Comparison of ENCODE assay signal across 1 cellular context in the genomic region with DNA sequence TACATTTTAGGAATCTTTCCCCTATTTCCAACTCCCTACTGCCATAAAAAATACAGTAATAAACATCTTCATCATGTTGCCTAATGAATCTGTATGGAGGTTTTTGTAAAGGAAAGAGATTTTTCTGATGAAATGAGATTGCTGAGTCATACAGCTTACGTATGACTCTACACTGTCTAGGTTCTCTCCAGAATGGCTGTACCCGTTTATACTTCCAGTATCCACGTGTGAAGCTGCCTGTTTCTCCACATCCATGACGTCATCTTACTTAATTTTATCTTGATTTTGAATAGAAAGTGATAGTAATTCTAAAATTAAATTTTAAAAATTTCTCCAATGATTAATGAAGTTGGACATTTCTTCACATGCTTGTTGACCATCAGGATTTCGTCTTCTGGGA.
TF ChIP-seq lines count a peak whose summit lies in the region.

No MANE protein-coding gene starts in this region.

TF ChIP-seq in K562, 482 proteins besides CTCF, POLR2A, EP300 and RAD21 (continued from another document and continues in another):
- TF ChIP-seq, protein P1, sequence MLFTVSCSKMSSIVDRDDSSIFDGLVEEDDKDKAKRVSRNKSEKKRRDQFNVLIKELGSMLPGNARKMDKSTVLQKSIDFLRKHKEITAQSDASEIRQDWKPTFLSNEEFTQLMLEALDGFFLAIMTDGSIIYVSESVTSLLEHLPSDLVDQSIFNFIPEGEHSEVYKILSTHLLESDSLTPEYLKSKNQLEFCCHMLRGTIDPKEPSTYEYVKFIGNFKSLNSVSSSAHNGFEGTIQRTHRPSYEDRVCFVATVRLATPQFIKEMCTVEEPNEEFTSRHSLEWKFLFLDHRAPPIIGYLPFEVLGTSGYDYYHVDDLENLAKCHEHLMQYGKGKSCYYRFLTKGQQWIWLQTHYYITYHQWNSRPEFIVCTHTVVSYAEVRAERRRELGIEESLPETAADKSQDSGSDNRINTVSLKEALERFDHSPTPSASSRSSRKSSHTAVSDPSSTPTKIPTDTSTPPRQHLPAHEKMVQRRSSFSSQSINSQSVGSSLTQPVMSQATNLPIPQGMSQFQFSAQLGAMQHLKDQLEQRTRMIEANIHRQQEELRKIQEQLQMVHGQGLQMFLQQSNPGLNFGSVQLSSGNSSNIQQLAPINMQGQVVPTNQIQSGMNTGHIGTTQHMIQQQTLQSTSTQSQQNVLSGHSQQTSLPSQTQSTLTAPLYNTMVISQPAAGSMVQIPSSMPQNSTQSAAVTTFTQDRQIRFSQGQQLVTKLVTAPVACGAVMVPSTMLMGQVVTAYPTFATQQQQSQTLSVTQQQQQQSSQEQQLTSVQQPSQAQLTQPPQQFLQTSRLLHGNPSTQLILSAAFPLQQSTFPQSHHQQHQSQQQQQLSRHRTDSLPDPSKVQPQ (CRISPR knock-in tag; IDR thresholded peaks at IDR 0.05; ENCODE audit: borderline replicate concordance), result no peak
- TF ChIP-seq, protein P2, sequence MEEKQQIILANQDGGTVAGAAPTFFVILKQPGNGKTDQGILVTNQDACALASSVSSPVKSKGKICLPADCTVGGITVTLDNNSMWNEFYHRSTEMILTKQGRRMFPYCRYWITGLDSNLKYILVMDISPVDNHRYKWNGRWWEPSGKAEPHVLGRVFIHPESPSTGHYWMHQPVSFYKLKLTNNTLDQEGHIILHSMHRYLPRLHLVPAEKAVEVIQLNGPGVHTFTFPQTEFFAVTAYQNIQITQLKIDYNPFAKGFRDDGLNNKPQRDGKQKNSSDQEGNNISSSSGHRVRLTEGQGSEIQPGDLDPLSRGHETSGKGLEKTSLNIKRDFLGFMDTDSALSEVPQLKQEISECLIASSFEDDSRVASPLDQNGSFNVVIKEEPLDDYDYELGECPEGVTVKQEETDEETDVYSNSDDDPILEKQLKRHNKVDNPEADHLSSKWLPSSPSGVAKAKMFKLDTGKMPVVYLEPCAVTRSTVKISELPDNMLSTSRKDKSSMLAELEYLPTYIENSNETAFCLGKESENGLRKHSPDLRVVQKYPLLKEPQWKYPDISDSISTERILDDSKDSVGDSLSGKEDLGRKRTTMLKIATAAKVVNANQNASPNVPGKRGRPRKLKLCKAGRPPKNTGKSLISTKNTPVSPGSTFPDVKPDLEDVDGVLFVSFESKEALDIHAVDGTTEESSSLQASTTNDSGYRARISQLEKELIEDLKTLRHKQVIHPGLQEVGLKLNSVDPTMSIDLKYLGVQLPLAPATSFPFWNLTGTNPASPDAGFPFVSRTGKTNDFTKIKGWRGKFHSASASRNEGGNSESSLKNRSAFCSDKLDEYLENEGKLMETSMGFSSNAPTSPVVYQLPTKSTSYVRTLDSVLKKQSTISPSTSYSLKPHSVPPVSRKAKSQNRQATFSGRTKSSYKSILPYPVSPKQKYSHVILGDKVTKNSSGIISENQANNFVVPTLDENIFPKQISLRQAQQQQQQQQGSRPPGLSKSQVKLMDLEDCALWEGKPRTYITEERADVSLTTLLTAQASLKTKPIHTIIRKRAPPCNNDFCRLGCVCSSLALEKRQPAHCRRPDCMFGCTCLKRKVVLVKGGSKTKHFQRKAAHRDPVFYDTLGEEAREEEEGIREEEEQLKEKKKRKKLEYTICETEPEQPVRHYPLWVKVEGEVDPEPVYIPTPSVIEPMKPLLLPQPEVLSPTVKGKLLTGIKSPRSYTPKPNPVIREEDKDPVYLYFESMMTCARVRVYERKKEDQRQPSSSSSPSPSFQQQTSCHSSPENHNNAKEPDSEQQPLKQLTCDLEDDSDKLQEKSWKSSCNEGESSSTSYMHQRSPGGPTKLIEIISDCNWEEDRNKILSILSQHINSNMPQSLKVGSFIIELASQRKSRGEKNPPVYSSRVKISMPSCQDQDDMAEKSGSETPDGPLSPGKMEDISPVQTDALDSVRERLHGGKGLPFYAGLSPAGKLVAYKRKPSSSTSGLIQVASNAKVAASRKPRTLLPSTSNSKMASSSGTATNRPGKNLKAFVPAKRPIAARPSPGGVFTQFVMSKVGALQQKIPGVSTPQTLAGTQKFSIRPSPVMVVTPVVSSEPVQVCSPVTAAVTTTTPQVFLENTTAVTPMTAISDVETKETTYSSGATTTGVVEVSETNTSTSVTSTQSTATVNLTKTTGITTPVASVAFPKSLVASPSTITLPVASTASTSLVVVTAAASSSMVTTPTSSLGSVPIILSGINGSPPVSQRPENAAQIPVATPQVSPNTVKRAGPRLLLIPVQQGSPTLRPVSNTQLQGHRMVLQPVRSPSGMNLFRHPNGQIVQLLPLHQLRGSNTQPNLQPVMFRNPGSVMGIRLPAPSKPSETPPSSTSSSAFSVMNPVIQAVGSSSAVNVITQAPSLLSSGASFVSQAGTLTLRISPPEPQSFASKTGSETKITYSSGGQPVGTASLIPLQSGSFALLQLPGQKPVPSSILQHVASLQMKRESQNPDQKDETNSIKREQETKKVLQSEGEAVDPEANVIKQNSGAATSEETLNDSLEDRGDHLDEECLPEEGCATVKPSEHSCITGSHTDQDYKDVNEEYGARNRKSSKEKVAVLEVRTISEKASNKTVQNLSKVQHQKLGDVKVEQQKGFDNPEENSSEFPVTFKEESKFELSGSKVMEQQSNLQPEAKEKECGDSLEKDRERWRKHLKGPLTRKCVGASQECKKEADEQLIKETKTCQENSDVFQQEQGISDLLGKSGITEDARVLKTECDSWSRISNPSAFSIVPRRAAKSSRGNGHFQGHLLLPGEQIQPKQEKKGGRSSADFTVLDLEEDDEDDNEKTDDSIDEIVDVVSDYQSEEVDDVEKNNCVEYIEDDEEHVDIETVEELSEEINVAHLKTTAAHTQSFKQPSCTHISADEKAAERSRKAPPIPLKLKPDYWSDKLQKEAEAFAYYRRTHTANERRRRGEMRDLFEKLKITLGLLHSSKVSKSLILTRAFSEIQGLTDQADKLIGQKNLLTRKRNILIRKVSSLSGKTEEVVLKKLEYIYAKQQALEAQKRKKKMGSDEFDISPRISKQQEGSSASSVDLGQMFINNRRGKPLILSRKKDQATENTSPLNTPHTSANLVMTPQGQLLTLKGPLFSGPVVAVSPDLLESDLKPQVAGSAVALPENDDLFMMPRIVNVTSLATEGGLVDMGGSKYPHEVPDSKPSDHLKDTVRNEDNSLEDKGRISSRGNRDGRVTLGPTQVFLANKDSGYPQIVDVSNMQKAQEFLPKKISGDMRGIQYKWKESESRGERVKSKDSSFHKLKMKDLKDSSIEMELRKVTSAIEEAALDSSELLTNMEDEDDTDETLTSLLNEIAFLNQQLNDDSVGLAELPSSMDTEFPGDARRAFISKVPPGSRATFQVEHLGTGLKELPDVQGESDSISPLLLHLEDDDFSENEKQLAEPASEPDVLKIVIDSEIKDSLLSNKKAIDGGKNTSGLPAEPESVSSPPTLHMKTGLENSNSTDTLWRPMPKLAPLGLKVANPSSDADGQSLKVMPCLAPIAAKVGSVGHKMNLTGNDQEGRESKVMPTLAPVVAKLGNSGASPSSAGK (IDR thresholded peaks at IDR 0.05), result 0 out of 2 replicates have a peak, but pooled peaks have one; percentile 11
- no peak for TF ChIP-seq MED1 (CRISPR knock-in tag; IDR thresholded peaks at IDR 0.05; ENCODE audit: borderline replicate concordance)
- TF ChIP-seq RBM14 (IDR thresholded peaks at IDR 0.05; ENCODE audit: borderline replicate concordance, insufficient read depth, low read depth, low read length), result no peak
- TF ChIP-seq RAD51 (IDR thresholded peaks at IDR 0.05; ENCODE audit: borderline replicate concordance, low read depth), result no peak
- no peak for TF ChIP-seq ZNF224 (CRISPR knock-in tag; IDR thresholded peaks at IDR 0.05)
- TF ChIP-seq BRD9 (IDR thresholded peaks at IDR 0.05; ENCODE audit: low read depth, partially characterized antibody), result no peak
- TF ChIP-seq TOE1 (IDR thresholded peaks at IDR 0.05; ENCODE audit: borderline replicate concordance), result no peak
- TF ChIP-seq TOE1 (CRISPR knock-in tag; IDR thresholded peaks at IDR 0.05; ENCODE audit: borderline replicate concordance, low read depth), result no peak
- no peak for TF ChIP-seq SMARCB1 (IDR thresholded peaks at IDR 0.05; ENCODE audit: insufficient read length, low read depth)
- no peak for TF ChIP-seq ZFP36 (IDR thresholded peaks at IDR 0.05; ENCODE audit: low read depth, low read length, partially characterized antibody)
- no peak for TF ChIP-seq GTF2A2 (tag; IDR thresholded peaks at IDR 0.05)
- TF ChIP-seq CREM (IDR thresholded peaks at IDR 0.05; ENCODE audit: low read depth), result 0 out of 2 replicates have a peak, but pooled peaks have one; percentile 31
- TF ChIP-seq, protein P3, sequence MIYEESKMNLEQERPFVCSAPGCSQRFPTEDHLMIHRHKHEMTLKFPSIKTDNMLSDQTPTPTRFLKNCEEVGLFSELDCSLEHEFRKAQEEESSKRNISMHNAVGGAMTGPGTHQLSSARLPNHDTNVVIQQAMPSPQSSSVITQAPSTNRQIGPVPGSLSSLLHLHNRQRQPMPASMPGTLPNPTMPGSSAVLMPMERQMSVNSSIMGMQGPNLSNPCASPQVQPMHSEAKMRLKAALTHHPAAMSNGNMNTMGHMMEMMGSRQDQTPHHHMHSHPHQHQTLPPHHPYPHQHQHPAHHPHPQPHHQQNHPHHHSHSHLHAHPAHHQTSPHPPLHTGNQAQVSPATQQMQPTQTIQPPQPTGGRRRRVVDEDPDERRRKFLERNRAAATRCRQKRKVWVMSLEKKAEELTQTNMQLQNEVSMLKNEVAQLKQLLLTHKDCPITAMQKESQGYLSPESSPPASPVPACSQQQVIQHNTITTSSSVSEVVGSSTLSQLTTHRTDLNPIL (CRISPR knock-in tag; IDR thresholded peaks at IDR 0.05), result no peak
- TF ChIP-seq ZNF699 (CRISPR knock-in tag; IDR thresholded peaks at IDR 0.05; ENCODE audit: insufficient replicate concordance), result no peak
- TF ChIP-seq, protein P4, sequence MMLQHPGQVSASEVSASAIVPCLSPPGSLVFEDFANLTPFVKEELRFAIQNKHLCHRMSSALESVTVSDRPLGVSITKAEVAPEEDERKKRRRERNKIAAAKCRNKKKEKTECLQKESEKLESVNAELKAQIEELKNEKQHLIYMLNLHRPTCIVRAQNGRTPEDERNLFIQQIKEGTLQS (IDR thresholded peaks at IDR 0.05), result peak; percentile 97
- TF ChIP-seq, protein P4 (CRISPR knock-in tag; conservative IDR thresholded peaks at IDR 0.05), result no peak
- no peak for TF ChIP-seq ELF1 (tag; IDR thresholded peaks at IDR 0.05)
- TF ChIP-seq, protein P5, sequence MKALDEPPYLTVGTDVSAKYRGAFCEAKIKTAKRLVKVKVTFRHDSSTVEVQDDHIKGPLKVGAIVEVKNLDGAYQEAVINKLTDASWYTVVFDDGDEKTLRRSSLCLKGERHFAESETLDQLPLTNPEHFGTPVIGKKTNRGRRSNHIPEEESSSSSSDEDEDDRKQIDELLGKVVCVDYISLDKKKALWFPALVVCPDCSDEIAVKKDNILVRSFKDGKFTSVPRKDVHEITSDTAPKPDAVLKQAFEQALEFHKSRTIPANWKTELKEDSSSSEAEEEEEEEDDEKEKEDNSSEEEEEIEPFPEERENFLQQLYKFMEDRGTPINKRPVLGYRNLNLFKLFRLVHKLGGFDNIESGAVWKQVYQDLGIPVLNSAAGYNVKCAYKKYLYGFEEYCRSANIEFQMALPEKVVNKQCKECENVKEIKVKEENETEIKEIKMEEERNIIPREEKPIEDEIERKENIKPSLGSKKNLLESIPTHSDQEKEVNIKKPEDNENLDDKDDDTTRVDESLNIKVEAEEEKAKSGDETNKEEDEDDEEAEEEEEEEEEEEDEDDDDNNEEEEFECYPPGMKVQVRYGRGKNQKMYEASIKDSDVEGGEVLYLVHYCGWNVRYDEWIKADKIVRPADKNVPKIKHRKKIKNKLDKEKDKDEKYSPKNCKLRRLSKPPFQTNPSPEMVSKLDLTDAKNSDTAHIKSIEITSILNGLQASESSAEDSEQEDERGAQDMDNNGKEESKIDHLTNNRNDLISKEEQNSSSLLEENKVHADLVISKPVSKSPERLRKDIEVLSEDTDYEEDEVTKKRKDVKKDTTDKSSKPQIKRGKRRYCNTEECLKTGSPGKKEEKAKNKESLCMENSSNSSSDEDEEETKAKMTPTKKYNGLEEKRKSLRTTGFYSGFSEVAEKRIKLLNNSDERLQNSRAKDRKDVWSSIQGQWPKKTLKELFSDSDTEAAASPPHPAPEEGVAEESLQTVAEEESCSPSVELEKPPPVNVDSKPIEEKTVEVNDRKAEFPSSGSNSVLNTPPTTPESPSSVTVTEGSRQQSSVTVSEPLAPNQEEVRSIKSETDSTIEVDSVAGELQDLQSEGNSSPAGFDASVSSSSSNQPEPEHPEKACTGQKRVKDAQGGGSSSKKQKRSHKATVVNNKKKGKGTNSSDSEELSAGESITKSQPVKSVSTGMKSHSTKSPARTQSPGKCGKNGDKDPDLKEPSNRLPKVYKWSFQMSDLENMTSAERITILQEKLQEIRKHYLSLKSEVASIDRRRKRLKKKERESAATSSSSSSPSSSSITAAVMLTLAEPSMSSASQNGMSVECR (CRISPR knock-in tag; IDR thresholded peaks at IDR 0.05), result no peak
- no peak for TF ChIP-seq PTTG1 (tag; IDR thresholded peaks at IDR 0.05; ENCODE audit: low read depth)
- TF ChIP-seq, protein P6, sequence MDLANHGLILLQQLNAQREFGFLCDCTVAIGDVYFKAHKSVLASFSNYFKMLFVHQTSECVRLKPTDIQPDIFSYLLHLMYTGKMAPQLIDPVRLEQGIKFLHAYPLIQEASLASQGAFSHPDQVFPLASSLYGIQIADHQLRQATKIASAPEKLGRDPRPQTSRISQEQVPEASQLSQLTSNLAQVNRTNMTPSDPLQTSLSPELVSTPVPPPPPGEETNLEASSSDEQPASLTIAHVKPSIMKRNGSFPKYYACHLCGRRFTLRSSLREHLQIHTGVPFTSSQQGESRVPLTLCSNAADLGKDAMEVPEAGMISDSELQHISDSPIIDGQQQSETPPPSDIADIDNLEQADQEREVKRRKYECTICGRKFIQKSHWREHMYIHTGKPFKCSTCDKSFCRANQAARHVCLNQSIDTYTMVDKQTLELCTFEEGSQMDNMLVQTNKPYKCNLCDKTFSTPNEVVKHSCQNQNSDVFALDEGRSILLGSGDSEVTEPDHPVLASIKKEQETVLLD (IDR thresholded peaks at IDR 0.05), result no peak
- TF ChIP-seq FOXK2 (conservative IDR thresholded peaks at IDR 0.05 in 1 of 2, IDR thresholded peaks at IDR 0.05 in 1 of 2; ENCODE audit: low read depth in 2 of 2), result no peak
- no peak for TF ChIP-seq ZNF778 (CRISPR knock-in tag; IDR thresholded peaks at IDR 0.05)
- TF ChIP-seq ZNF24 (IDR thresholded peaks at IDR 0.05), result no peak
- no peak for TF ChIP-seq PRPF4 (IDR thresholded peaks at IDR 0.05; ENCODE audit: insufficient read depth, low read depth, low read length, poor library complexity, severe bottlenecking)
- no peak for TF ChIP-seq STAT5A (IDR thresholded peaks at IDR 0.05; ENCODE audit: borderline replicate concordance, low read length)
- TF ChIP-seq ZNF121 (CRISPR knock-in tag; conservative IDR thresholded peaks at IDR 0.05), result no peak
- TF ChIP-seq NFXL1 (CRISPR knock-in tag; IDR thresholded peaks at IDR 0.05), result no peak
- no peak for TF ChIP-seq FIP1L1 (IDR thresholded peaks at IDR 0.05; ENCODE audit: low read depth, low read length, poor library complexity, severe bottlenecking)
- peak; percentile 76 for TF ChIP-seq NFE2L1 (tag; IDR thresholded peaks at IDR 0.05; ENCODE audit: borderline replicate concordance, low read depth)
- TF ChIP-seq, protein P7, sequence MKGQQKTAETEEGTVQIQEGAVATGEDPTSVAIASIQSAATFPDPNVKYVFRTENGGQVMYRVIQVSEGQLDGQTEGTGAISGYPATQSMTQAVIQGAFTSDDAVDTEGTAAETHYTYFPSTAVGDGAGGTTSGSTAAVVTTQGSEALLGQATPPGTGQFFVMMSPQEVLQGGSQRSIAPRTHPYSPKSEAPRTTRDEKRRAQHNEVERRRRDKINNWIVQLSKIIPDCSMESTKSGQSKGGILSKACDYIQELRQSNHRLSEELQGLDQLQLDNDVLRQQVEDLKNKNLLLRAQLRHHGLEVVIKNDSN (CRISPR knock-in tag; IDR thresholded peaks at IDR 0.05), result no peak
- TF ChIP-seq FOXA3 (CRISPR knock-in tag; conservative IDR thresholded peaks at IDR 0.05 in 1 of 2, IDR thresholded peaks at IDR 0.05 in 1 of 2), result no peak
- no peak for TF ChIP-seq HNRNPUL1 (IDR thresholded peaks at IDR 0.05; ENCODE audit: low read length)
